In genomic region chr10:74855027-74855426, GRCh38 we compare ENCODE assay signal across 8 cellular contexts. TPM values are rescaled to one million over a fixed set of nuclear protein-coding genes. Genes with fewer than 3 reads are reported as not detected.
DNase-seq lines count a peak whose midpoint lies in the region; ATAC-seq and TF ChIP-seq lines count a peak whose summit lies in the region.

No MANE protein-coding gene starts in this region.

- no peak overlapping the region for H3K9ac ChIP-seq in colonic mucosa (ENCODE audit: low read depth in 2 of 2, low read length in 2 of 2)
- H3K9ac ChIP-seq in smooth muscle cell (ENCODE audit: low read depth): no peak overlapping the region

- intact Hi-C loops in colonic mucosa (cut with DNase I): no loop called here

- peak; percentile 56 for ATAC-seq in HG03354 (IDR thresholded peaks at IDR 0.05; ENCODE audit: poor library complexity, severe bottlenecking, unreplicated experiment)
- no peak for ATAC-seq in gastroesophageal sphincter
- no peak for ATAC-seq in GM19328 (IDR thresholded peaks at IDR 0.05; ENCODE audit: unreplicated experiment)

- TF ChIP-seq EP300 in gastroesophageal sphincter (IDR thresholded peaks at IDR 0.05): no peak

- H3K4me1 ChIP-seq in colonic mucosa (peaks cover 5% of the 10 kb centered on the region), smooth muscle cell (ENCODE audit: low read depth) (no peaks in the 10 kb centered on the region), gastroesophageal sphincter (peaks cover 0 to 70% (median 15%) of the 10 kb centered on the region in 3 donors)

- peaks cover 85% of the 10 kb centered on the region for H4K20me1 ChIP-seq in smooth muscle cell (ENCODE audit: low read depth)

- H3K4me3 ChIP-seq in colonic mucosa (no peak overlapping the region), smooth muscle cell (no peak overlapping the region), gastroesophageal sphincter (no peak overlapping the region)

- DNase-seq in NCI-H1092 treated with DMSO at 0.1 percent for 48 hours (lab: John Stamatoyannopoulos, UW) (peak; percentile 15), NCI-H1092 (lab: John Stamatoyannopoulos, UW) (no peak), colonic mucosa (peak; percentile 24), smooth muscle cell (lab: John Stamatoyannopoulos, UW; ENCODE audit: unreplicated experiment) (no peak), H4 (ENCODE audit: low spot score) (no peak)

- peak overlapping the region; percentile 3 for H3K27ac ChIP-seq in colonic mucosa
- peak overlapping the region; percentile 7 for H3K27ac ChIP-seq in smooth muscle cell (ENCODE audit: low read depth)
- peak overlapping the region in 2 of 4 donors; percentile 20 to 34 for H3K27ac ChIP-seq in gastroesophageal sphincter

- no peaks in the 10 kb centered on the region for H3K27me3 ChIP-seq in colonic mucosa
- H3K27me3 ChIP-seq in smooth muscle cell (ENCODE audit: low read depth): no peaks in the 10 kb centered on the region
- H3K27me3 ChIP-seq in gastroesophageal sphincter: no peaks in the 10 kb centered on the region

- no peaks in the 10 kb centered on the region for H3K9me3 ChIP-seq in colonic mucosa
- H3K9me3 ChIP-seq in smooth muscle cell (replicated peaks; ENCODE audit: low read depth): no peaks in the 10 kb centered on the region
- H3K9me3 ChIP-seq in gastroesophageal sphincter: no peaks in the 10 kb centered on the region

- H3K36me3 ChIP-seq in colonic mucosa: no peaks in the 10 kb centered on the region
- H3K36me3 ChIP-seq in smooth muscle cell (ENCODE audit: low read depth): no peaks in the 10 kb centered on the region
- no peaks in the 10 kb centered on the region for H3K36me3 ChIP-seq in gastroesophageal sphincter

- 47% methylated on average over 2 of the region's 2 CpGs for WGBS in smooth muscle cell (ENCODE audit: low lambda C conversion rate)
- WGBS in gastroesophageal sphincter (ENCODE audit: low coverage in 1 of 2), 2 donors: 20 to 40% methylated on average over 1 to 2 of the region's 2 CpGs

- peaks cover 4% of the 10 kb centered on the region for H3F3A ChIP-seq in smooth muscle cell (ENCODE audit: low read depth)

- peaks cover 56% of the 10 kb centered on the region for H3K79me2 ChIP-seq in smooth muscle cell (ENCODE audit: low read depth)

- TF ChIP-seq POLR2A in gastroesophageal sphincter (IDR thresholded peaks at IDR 0.05): no peak

- no peak overlapping the region for H3K4me2 ChIP-seq in smooth muscle cell

- no peak overlapping the region for H2AFZ ChIP-seq in smooth muscle cell (ENCODE audit: low read depth)

- TF ChIP-seq CTCF in colonic mucosa (IDR thresholded peaks at IDR 0.05): no peak
- no peak for TF ChIP-seq CTCF in smooth muscle cell (IDR thresholded peaks at IDR 0.05; ENCODE audit: borderline replicate concordance, insufficient read depth, poor library complexity, severe bottlenecking)
- no peak for TF ChIP-seq CTCF in gastroesophageal sphincter (IDR thresholded peaks at IDR 0.05)

RNA-seq across cellular contexts. Expression of gene KAT6B, which starts 28.6 kb away (rescaled TPM):
- total RNA-seq in colonic mucosa (10 to 100 TPM; 18.7 to 24.2 TPM), smooth muscle cell (12.2 and 19.8 TPM in 2 replicates), gastroesophageal sphincter (100 to 1,000 TPM in 1 of 4 donors, 10 to 100 TPM in 3; 35.8 to 107 (median 82.9) TPM)
- 9.0 and 13.5 TPM in 2 replicates for polyA plus RNA-seq in smooth muscle cell
- 3.1 and 4.9 TPM in 2 replicates for total RNA-seq in H4 (2014; rRNA removed; shearing (Covaris generic))

Comparison
In these comparisons a context has a peak if more than half of its experiments do, and no peak if none do; other contexts are left out.
1. DNase-seq: peak in NCI-H1092 treated with DMSO at 0.1 percent for 48 hours (single experiment) and colonic mucosa (single experiment); none in NCI-H1092 (single experiment), smooth muscle cell (single experiment) and H4 (single experiment).